In genomic region chr12:97910559-97910958, GRCh38 we compare ENCODE assay signal across 30 cellular contexts.
"Had no signal": no experiment of that assay in that cellular context is flagged by ENCODE, and none has a peak within 500 bp of the region (broad histone marks: within the 10 kb centered on the region; RNA-seq: fewer than 3 reads in every experiment).

No MANE protein-coding gene starts in this region.

- H3K9me3 ChIP-seq: ovary, right atrium auricular region, sigmoid colon, stomach, thoracic aorta, thyroid gland, tibial nerve, upper lobe of left lung, vagina had no signal

- H3K36me3 Mint-ChIP-seq: naive B cell; naive thymus-derived CD8-positive, alpha-beta T cell; natural killer cell treated with Interleukin-12 subunit alpha and Interleukin-12 subunit beta and Interleukin-15 and Interleukin-18, amount 100 ng/mL, for 72 hours; stimulated activated effector memory CD8-positive, alpha-beta T cell treated with anti-CD3 and anti-CD28 coated beads, Interleukin-12 subunit alpha, Interleukin-12 subunit beta, amount 100 ng/mL, for 72 hours; stimulated activated naive B cell treated with anti-CD40 and anti-IgM and Interleukin-4, amounts not matched to agents 10 μg/mL and 1 μg/mL and 100 μg/mL, for 72 hours had no signal

- H3K27me3 Mint-ChIP-seq: naive B cell; naive thymus-derived CD8-positive, alpha-beta T cell; natural killer cell treated with Interleukin-12 subunit alpha and Interleukin-12 subunit beta and Interleukin-15 and Interleukin-18, amount 100 ng/mL, for 72 hours; progenitor cell of endocrine pancreas; stimulated activated naive B cell treated with anti-CD40 and anti-IgM and Interleukin-4, amounts not matched to agents 10 μg/mL and 1 μg/mL and 100 μg/mL, for 72 hours; stimulated activated naive CD8-positive, alpha-beta T cell treated with anti-CD3 and anti-CD28 coated beads, Interleukin-15, Interleukin-2, amounts not matched to agents 100 ng/mL and 50 ng/mL, for 24 hours had no signal

- H3K27ac ChIP-seq: ovary, parathyroid adenoma, right atrium auricular region, sigmoid colon, stomach, thoracic aorta, thyroid gland, tibial nerve, upper lobe of left lung, vagina had no signal

- H3K4me1 ChIP-seq: parathyroid adenoma, right atrium auricular region, stomach, thyroid gland, tibial nerve, upper lobe of left lung, vagina had no signal

- H3K4me3 ChIP-seq: ovary, right atrium auricular region, sigmoid colon, stomach, thoracic aorta, thyroid gland, tibial nerve, upper lobe of left lung, vagina had no signal

- H3K27me3 ChIP-seq: ovary, right atrium auricular region, sigmoid colon, stomach, thyroid gland, tibial nerve, upper lobe of left lung, vagina had no signal

- DNase-seq: naive B cell; naive thymus-derived CD8-positive, alpha-beta T cell; nephron progenitor cell; occipital lobe; ovary; posterior cingulate gyrus; retina; sigmoid colon; small intestine; stimulated activated CD4-positive, alpha-beta T cell treated with anti-CD3 and anti-CD28 coated beads, Interleukin-15, amount 100 ng/mL, for 24 hours; stimulated activated CD4-positive, alpha-beta T cell treated with anti-CD3 and anti-CD28 coated beads, Interleukin-2, amount 100 ng/mL, for 24 hours; stimulated activated CD4-positive, alpha-beta T cell treated with anti-CD3 and anti-CD28 coated beads, Interleukin-2, amount 100 ng/mL, for 48 hours; stimulated activated CD4-positive, alpha-beta T cell treated with anti-CD3 and anti-CD28 coated beads, Interleukin-4, amount 100 ng/mL, for 24 hours; stimulated activated naive B cell treated with anti-CD40 and anti-IgM and Interleukin-4, amounts not matched to agents 10 μg/mL and 1 μg/mL and 100 μg/mL, for 72 hours; stimulated activated naive CD4-positive, alpha-beta T cell treated with Interleukin-2 at 50 U/mL for 16 hours; stomach; thyroid gland; trophoblast cell; upper lobe of left lung had no signal

- FAIRE-seq: small intestine, urothelium cell line had no signal

- H3K27ac Mint-ChIP-seq: naive B cell; naive thymus-derived CD8-positive, alpha-beta T cell; natural killer cell treated with Interleukin-12 subunit alpha and Interleukin-12 subunit beta and Interleukin-15 and Interleukin-18, amount 100 ng/mL, for 72 hours; nephron progenitor cell; progenitor cell of endocrine pancreas; stimulated activated effector memory CD8-positive, alpha-beta T cell treated with anti-CD3 and anti-CD28 coated beads, Interleukin-12 subunit alpha, Interleukin-12 subunit beta, amount 100 ng/mL, for 72 hours; stimulated activated naive B cell treated with anti-CD40 and anti-IgM and Interleukin-4, amounts not matched to agents 10 μg/mL and 1 μg/mL and 100 μg/mL, for 72 hours; stimulated activated naive CD8-positive, alpha-beta T cell treated with anti-CD3 and anti-CD28 coated beads, Interleukin-15, Interleukin-2, amounts not matched to agents 100 ng/mL and 50 ng/mL, for 24 hours had no signal

- H3K4me3 Mint-ChIP-seq: naive thymus-derived CD8-positive, alpha-beta T cell; natural killer cell treated with Interleukin-12 subunit alpha and Interleukin-12 subunit beta and Interleukin-15 and Interleukin-18, amount 100 ng/mL, for 72 hours; nephron progenitor cell; neural crest cell; stimulated activated effector memory CD8-positive, alpha-beta T cell treated with anti-CD3 and anti-CD28 coated beads, Interleukin-12 subunit alpha, Interleukin-12 subunit beta, amount 100 ng/mL, for 72 hours; stimulated activated naive B cell treated with anti-CD40 and anti-IgM and Interleukin-4, amounts not matched to agents 10 μg/mL and 1 μg/mL and 100 μg/mL, for 72 hours; stimulated activated naive CD8-positive, alpha-beta T cell treated with anti-CD3 and anti-CD28 coated beads, Interleukin-15, Interleukin-2, amounts not matched to agents 100 ng/mL and 50 ng/mL, for 24 hours had no signal

- H3K36me3 ChIP-seq: ovary, right atrium auricular region, sigmoid colon, stomach, thoracic aorta, thyroid gland, tibial nerve, upper lobe of left lung, vagina had no signal

- H3K4me1 Mint-ChIP-seq: naive B cell; nephron progenitor cell; neural crest cell; stimulated activated effector memory CD8-positive, alpha-beta T cell treated with anti-CD3 and anti-CD28 coated beads, Interleukin-12 subunit alpha, Interleukin-12 subunit beta, amount 100 ng/mL, for 72 hours; stimulated activated naive B cell treated with anti-CD40 and anti-IgM and Interleukin-4, amounts not matched to agents 10 μg/mL and 1 μg/mL and 100 μg/mL, for 72 hours had no signal

- H3K9me3 Mint-ChIP-seq: naive B cell; natural killer cell treated with Interleukin-12 subunit alpha and Interleukin-12 subunit beta and Interleukin-15 and Interleukin-18, amount 100 ng/mL, for 72 hours; nephron progenitor cell; neural crest cell; stimulated activated effector memory CD8-positive, alpha-beta T cell treated with anti-CD3 and anti-CD28 coated beads, Interleukin-12 subunit alpha, Interleukin-12 subunit beta, amount 100 ng/mL, for 72 hours; stimulated activated naive B cell treated with anti-CD40 and anti-IgM and Interleukin-4, amounts not matched to agents 10 μg/mL and 1 μg/mL and 100 μg/mL, for 72 hours; stimulated activated naive CD8-positive, alpha-beta T cell treated with anti-CD3 and anti-CD28 coated beads, Interleukin-15, Interleukin-2, amounts not matched to agents 100 ng/mL and 50 ng/mL, for 24 hours had no signal

- ATAC-seq: naive thymus-derived CD8-positive, alpha-beta T cell; natural killer cell treated with Interleukin-12 subunit alpha and Interleukin-12 subunit beta and Interleukin-15 and Interleukin-18, amount 100 ng/mL, for 72 hours; stimulated activated effector memory CD8-positive, alpha-beta T cell treated with anti-CD3 and anti-CD28 coated beads, Interleukin-12 subunit alpha, Interleukin-12 subunit beta, amount 100 ng/mL, for 72 hours; stimulated activated naive B cell treated with anti-CD40 and anti-IgM and Interleukin-4, amounts not matched to agents 10 μg/mL and 1 μg/mL and 100 μg/mL, for 72 hours had no signal
